8 cellular contexts compared by ENCODE assay signal in genomic region chr5:60382761-60383160, GRCh38.
DNase-seq lines count a peak whose midpoint lies in the region; ATAC-seq and TF ChIP-seq lines count a peak whose summit lies in the region.

No MANE protein-coding gene starts in this region.

- TF ChIP-seq POLR2A in upper lobe of left lung (IDR thresholded peaks at IDR 0.05): no peak

- 0 out of 2 replicates have a peak, but pooled peaks cover 6% of the 10 kb centered on the region for H3K27me3 ChIP-seq in OCI-LY3 (ENCODE audit: low read depth, low read length)
- H3K27me3 ChIP-seq in aorta (ENCODE audit: control insufficient read depth in 1 of 2, insufficient read depth in 2 of 2, low read length in 1 of 2): no peaks in the 10 kb centered on the region
- no peaks in the 10 kb centered on the region for H3K27me3 ChIP-seq in upper lobe of left lung

- 12% methylated on average over 2 of the region's 2 CpGs for WGBS in aorta, 2 donors
- WGBS in upper lobe of left lung, 2 donors: 30 to 44% methylated on average over 2 of the region's 2 CpGs

- peak; percentile 40 for ATAC-seq in GM21367 (IDR thresholded peaks at IDR 0.05; ENCODE audit: unreplicated experiment)
- peak; percentile 48 for ATAC-seq in aorta (ENCODE audit: low FRiP score)
- ATAC-seq in upper lobe of left lung (ENCODE audit: low FRiP score in 2 of 2): no peak
- no peak for ATAC-seq in HG03469 (IDR thresholded peaks at IDR 0.05; ENCODE audit: unreplicated experiment)

- no peak overlapping the region for H3K9ac ChIP-seq in OCI-LY3 (ENCODE audit: low read length)

- H3K4me1 ChIP-seq in OCI-LY3 (ENCODE audit: low read length) (peaks cover 12% of the 10 kb centered on the region), aorta (ENCODE audit: control insufficient read depth in 1 of 2, insufficient read depth in 2 of 2, low read length in 2 of 2) (peaks cover 9 to 15% of the 10 kb centered on the region in 2 donors), upper lobe of left lung (no peaks in the 10 kb centered on the region)

- H3K4me2 ChIP-seq in OCI-LY3 (ENCODE audit: low read length): peak overlapping the region; percentile 71

- peak overlapping the region; percentile 67 for H2AFZ ChIP-seq in OCI-LY3 (ENCODE audit: low read depth, low read length)

- H3K9me3 ChIP-seq in OCI-LY3 (ENCODE audit: insufficient read depth, low read length) (no peaks in the 10 kb centered on the region), aorta (ENCODE audit: control insufficient read depth, low read length) (no peaks in the 10 kb centered on the region), upper lobe of left lung (no peaks in the 10 kb centered on the region)

- TF ChIP-seq EP300 in upper lobe of left lung (IDR thresholded peaks at IDR 0.05): no peak

- H3K36me3 ChIP-seq in OCI-LY3 (replicated peaks; ENCODE audit: low read depth, low read length): no peaks in the 10 kb centered on the region
- no peaks in the 10 kb centered on the region for H3K36me3 ChIP-seq in aorta (ENCODE audit: control insufficient read depth in 1 of 2, insufficient read depth in 2 of 2, low read length in 1 of 2)
- H3K36me3 ChIP-seq in upper lobe of left lung: no peaks in the 10 kb centered on the region

- peak overlapping the region; percentile 56 for H3K4me3 ChIP-seq in OCI-LY3 (ENCODE audit: low read length)
- no peak overlapping the region for H3K4me3 ChIP-seq in fibroblast of villous mesenchyme (ENCODE audit: low read depth, low read length)
- H3K4me3 ChIP-seq in aorta (ENCODE audit: low read length in 2 of 2): no peak overlapping the region
- no peak overlapping the region for H3K4me3 ChIP-seq in upper lobe of left lung

- H3K79me2 ChIP-seq in OCI-LY3 (ENCODE audit: low read length): no peaks in the 10 kb centered on the region

- no peaks in the 10 kb centered on the region for H4K20me1 ChIP-seq in OCI-LY3 (ENCODE audit: insufficient read depth, low read length)

- TF ChIP-seq CTCF in C4-2B (conservative IDR thresholded peaks at IDR 0.05): peak; percentile 68
- TF ChIP-seq CTCF in OCI-LY3 (IDR thresholded peaks at IDR 0.05; ENCODE audit: low read depth, low read length): peak; percentile 61
- TF ChIP-seq CTCF in fibroblast of villous mesenchyme (IDR thresholded peaks at IDR 0.05; ENCODE audit: insufficient read depth, low read depth, low read length): peak; percentile 35
- no peak for TF ChIP-seq CTCF in upper lobe of left lung (IDR thresholded peaks at IDR 0.05)

- DNase-seq in fibroblast of villous mesenchyme (ENCODE audit: low read depth) (peak; percentile 41), aorta (no peak), upper lobe of left lung (no peak), T1000 (lab: John Stamatoyannopoulos, UW) (no peak)

- H3K27ac ChIP-seq in C4-2B: no peak overlapping the region
- no peak overlapping the region for H3K27ac ChIP-seq in OCI-LY3 (ENCODE audit: low read length)
- peak overlapping the region in 1 of 2 donors; percentile 21 for H3K27ac ChIP-seq in aorta (ENCODE audit: low read depth in 1 of 2, low read length in 2 of 2)
- no peak overlapping the region for H3K27ac ChIP-seq in upper lobe of left lung

- intact Hi-C loops in aorta (cut with DNase I): loop anchor here (1.0 to 10.0 kb wide), 6 partner anchors 85 to 572 kb away; no protein-coding TSS in a partner anchor

Comparison
In these comparisons a context has a peak if more than half of its experiments do, and no peak if none do; other contexts are left out.
1. CTCF ChIP-seq: peak in C4-2B (single experiment), OCI-LY3 (single experiment) and fibroblast of villous mesenchyme (single experiment); none in upper lobe of left lung (0 of 6).
2. ATAC-seq: peak in GM21367 (single experiment) and aorta (single experiment); none in upper lobe of left lung (0 of 2) and HG03469 (single experiment).